10 cellular contexts compared by ENCODE assay signal in genomic region chr17:55742272-55743102, GRCh38. TPM values are rescaled to one million over a fixed set of nuclear protein-coding genes. Genes with fewer than 3 reads are reported as not detected.
A peak's percentile ranks its signal among the peaks of the same experiment; 100 is the strongest.
DNase-seq lines count a peak whose midpoint lies in the region; ATAC-seq, FAIRE-seq and TF ChIP-seq lines count a peak whose summit lies in the region.
"Had no signal": no experiment of that assay in that cellular context is flagged by ENCODE, and none has a peak within 500 bp of the region (broad histone marks: within the 10 kb centered on the region; RNA-seq: fewer than 3 reads in every experiment).

No MANE protein-coding gene starts in this region.

- BruUV-seq in K562 (replicated peaks; lab: Mats Ljungman, UMichigan) = no TSS peak

- no peak overlapping the region for H3K9ac ChIP-seq in K562 (ENCODE audit: insufficient read depth in 1 of 2, low read depth in 2 of 2, low read length in 2 of 2)

- no peaks in the 10 kb centered on the region for H4K20me1 ChIP-seq in K562 (replicated peaks; ENCODE audit: control insufficient read depth, insufficient read depth, low read length)

- POLR2A ChIA-PET in K562 (lab: Yijun Ruan, JAX) = interaction anchor here (0.6 to 1.3 kb wide), 4 partner anchors 9 to 534 kb away, joined by 3 to 4 read pairs (median 4); no protein-coding TSS in a partner anchor

- peak overlapping the region; percentile 56 for H2AFZ ChIP-seq in K562 (ENCODE audit: low read depth, low read length)

- no peaks in the 10 kb centered on the region for H3K9me1 ChIP-seq in K562 (ENCODE audit: control insufficient read depth, insufficient read depth, low read length)

- H3K27me3 ChIP-seq in K562 (ENCODE audit: control insufficient read depth in 2 of 2, insufficient read depth in 2 of 2, low read length in 2 of 2) = no peaks in the 10 kb centered on the region

- TF ChIP-seq POLR2A in K562 (conservative IDR thresholded peaks at IDR 0.05) = no peak

- WGBS in K562 (ENCODE audit: insufficient coverage, low coverage, missing lambda C conversion rate) = 32% methylated on average over 12 of the region's 12 CpGs

- FAIRE-seq in K562 (lab: Jason Lieb, UNC) = no peak

- CTCF ChIA-PET in K562 (lab: Yijun Ruan, JAX; ENCODE audit: low intra/inter-chr PET ratio) = interaction anchor here (0.6 to 0.7 kb wide), 3 partner anchors 28 to 972 kb away, joined by 3 to 4 read pairs (median 3); no protein-coding TSS in a partner anchor

- peaks cover 22 to 25% of the 10 kb centered on the region in 2 experiments for H3K4me1 ChIP-seq in K562 (replicated peaks in 1 of 2; ENCODE audit: control insufficient read depth in 2 of 2, insufficient read depth in 2 of 2, low read length in 2 of 2)

- no peak overlapping the region for H3K27ac ChIP-seq in K562 (ENCODE audit: extremely low read depth, low read depth, low read length)

- in situ Hi-C loops in K562 (cut with MboI) = no loop called here

- intact Hi-C loops in K562 (cut with micrococcal nuclease) (no loop called here), sciatic nerve (cut with DNase I) (no loop called here)

- TF ChIP-seq RAD21 in K562 (CRISPR knock-in tag; conservative IDR thresholded peaks at IDR 0.05 in 1 of 2, IDR thresholded peaks at IDR 0.05 in 1 of 2) = peak; percentile 18 to 53; a peak in 2 of 4 replicates

- H3K4me3 ChIP-seq in K562 = no peak overlapping the region

- H3K4me2 ChIP-seq in K562 (ENCODE audit: insufficient read depth, low read length) = peak overlapping the region; percentile 14; the same call in 1 of the 2 replicates

- H3K79me2 ChIP-seq in K562 (ENCODE audit: control insufficient read depth, insufficient read depth, low read length) = no peaks in the 10 kb centered on the region

- no peak for TF ChIP-seq EP300 in K562 (IDR thresholded peaks at IDR 0.05; ENCODE audit: low read length)

- no peaks in the 10 kb centered on the region for H3K9me3 ChIP-seq in K562 (replicated peaks; ENCODE audit: control insufficient read depth, insufficient read depth, low read depth, low read length)

- DNase-seq in K562 (ENCODE audit: extremely low read depth in 1 of 4, low spot score in 3 of 4) (peak in 1 of 4 experiments; percentile 55), sciatic nerve (ENCODE audit: low spot score) (no peak), NCI-H2081 (lab: John Stamatoyannopoulos, UW) (no peak), GM19238 (ENCODE audit: insufficient read length, low spot score) (no peak), nucleus accumbens (lab: John Stamatoyannopoulos, UW) (no peak)
- DNase-seq: activated naive CD8-positive, alpha-beta T cell treated with anti-CD3 and anti-CD28 coated beads, Interleukin-2, amount 10 ng/mL, durations not matched to agents 7 days and 5 days; NCI-H2171 had no signal

- ATAC-seq in GM18519 (IDR thresholded peaks at IDR 0.05; ENCODE audit: low FRiP score, unreplicated experiment) (peak; percentile 92), GM21526 (IDR thresholded peaks at IDR 0.05; ENCODE audit: low FRiP score, unreplicated experiment) (peak; percentile 94), HG03342 (IDR thresholded peaks at IDR 0.05; ENCODE audit: unreplicated experiment) (peak; percentile 89), K562 (peak; percentile 50), sciatic nerve (no peak)

- H3K36me3 ChIP-seq in K562 (ENCODE audit: control insufficient read depth, insufficient read depth, low read length) = no peaks in the 10 kb centered on the region

- TF ChIP-seq CTCF in K562 (IDR thresholded peaks at IDR 0.05 in 2 of 3, conservative IDR thresholded peaks at IDR 0.05 in 1 of 3; ENCODE audit: insufficient read depth in 2 of 3, low read depth in 1 of 3, low read length in 3 of 3) = peak; percentile 37 to 44 (median 38); a peak in 4 of 6 replicates

TF ChIP-seq in K562, 482 proteins besides CTCF, POLR2A, EP300 and RAD21 (continues in another document):
- TF ChIP-seq BCOR (IDR thresholded peaks at IDR 0.05) (0 out of 2 replicates have a peak, but pooled peaks have one; percentile 10), U2AF2 (optimal IDR thresholded peaks at IDR 0.05; ENCODE audit: low read depth, low read length) (no peak), NONO (IDR thresholded peaks at IDR 0.05; ENCODE audit: low read depth in 2 of 2, low read length in 1 of 2) (no peak), TCF7L2 (IDR thresholded peaks at IDR 0.05; ENCODE audit: low read depth, low read length) (no peak), NBN (IDR thresholded peaks at IDR 0.05; ENCODE audit: low read depth) (0 out of 2 replicates have a peak, but pooled peaks have one; percentile 24), TAL1 (IDR thresholded peaks at IDR 0.05) (no peak), RBM25 (IDR thresholded peaks at IDR 0.05; ENCODE audit: low read depth, low read length, severe bottlenecking) (peak; percentile 17), YY1 (IDR thresholded peaks at IDR 0.05; ENCODE audit: borderline replicate concordance in 1 of 3, control insufficient read depth in 1 of 3, extremely low read depth in 1 of 3, insufficient read depth in 3 of 3, insufficient read length in 1 of 3, insufficient replicate concordance in 2 of 3, low read depth in 1 of 3, low read length in 2 of 3) (no peak), ZZZ3 (IDR thresholded peaks at IDR 0.05) (no peak), ZNF316 (IDR thresholded peaks at IDR 0.05) (peak; percentile 86), ZNF3 (CRISPR knock-in tag; IDR thresholded peaks at IDR 0.05) (no peak), KLF16 (IDR thresholded peaks at IDR 0.05) (no peak)
- TF ChIP-seq, protein P1, sequence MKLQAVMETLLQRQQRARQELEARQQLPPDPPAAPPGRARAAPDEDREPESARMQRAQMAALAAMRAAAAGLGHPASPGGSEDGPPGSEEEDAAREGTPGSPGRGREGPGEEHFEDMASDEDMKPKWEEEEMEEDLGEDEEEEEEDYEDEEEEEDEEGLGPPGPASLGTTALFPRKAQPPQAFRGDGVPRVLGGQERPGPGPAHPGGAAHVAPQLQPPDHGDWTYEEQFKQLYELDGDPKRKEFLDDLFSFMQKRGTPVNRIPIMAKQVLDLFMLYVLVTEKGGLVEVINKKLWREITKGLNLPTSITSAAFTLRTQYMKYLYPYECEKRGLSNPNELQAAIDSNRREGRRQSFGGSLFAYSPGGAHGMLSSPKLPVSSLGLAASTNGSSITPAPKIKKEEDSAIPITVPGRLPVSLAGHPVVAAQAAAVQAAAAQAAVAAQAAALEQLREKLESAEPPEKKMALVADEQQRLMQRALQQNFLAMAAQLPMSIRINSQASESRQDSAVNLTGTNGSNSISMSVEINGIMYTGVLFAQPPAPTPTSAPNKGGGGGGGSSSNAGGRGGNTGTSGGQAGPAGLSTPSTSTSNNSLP (IDR thresholded peaks at IDR 0.05; ENCODE audit: borderline replicate concordance, low read depth, low read length) = no peak

RNA-seq across cellular contexts. Expression of gene PCTP, which starts 8.4 kb away (rescaled TPM):
- 19.4 and 28.2 TPM in 2 replicates for total RNA-seq in K562 (2011; cell fraction: chromatin; rRNA removed; ENCODE audit: low replicate concordance)
- 14.7 and 19.2 TPM in 2 replicates for total RNA-seq in K562 (2011; cell fraction: nucleolus; rRNA removed)
- 24.1 and 28.7 TPM in 2 replicates for total RNA-seq in K562 (2011; cell fraction: nucleoplasm; rRNA removed)
- total RNA-seq in K562 (2014; rRNA removed) (39.8 and 41.2 TPM in 2 replicates), K562 (2014; rRNA removed; fragmentation: Illumina TruSeq; extraction: Trizol) (42.7 and 43.3 TPM in 2 replicates), K562 (2015; rRNA removed; fragmentation: Illumina TruSeq; extraction: Trizol) (48.6 and 48.8 TPM in 2 replicates), K562 (2021) (33.1 and 33.8 TPM in 2 replicates), sciatic nerve (20.3 TPM)
- polyA plus RNA-seq in K562 (2011; rRNA removed) (53.4 and 62.3 TPM in 2 replicates), K562 (2014; fragmentation: Illumina TruSeq; extraction: Trizol) (55.5 and 62.2 TPM in 2 replicates), K562 (2014; fragmentation: Nextera tagmentation; extraction: Ambion mirVana) (10 to 100 TPM; 10.9 to 12.4 TPM), K562 (2014; rRNA removed) (37.4 and 47.1 TPM in 2 replicates)
- 30.1 and 56.9 TPM in 2 replicates for polyA plus RNA-seq in K562 (2011; cell fraction: cytosol; rRNA removed)
- polyA plus RNA-seq in K562 (2011; cell fraction: nucleus; rRNA removed) = 18.4 and 28.6 TPM in 2 replicates
- polyA plus RNA-seq in K562 (2012) = 44.4 and 45.6 TPM in 2 replicates
- polyA minus RNA-seq in K562 (2011; rRNA and poly(A)+ RNA removed) = 53.5 and 54.3 TPM in 2 replicates
- 14.6 and 16.9 TPM in 2 replicates for polyA minus RNA-seq in K562 (2011; cell fraction: cytosol; rRNA and poly(A)+ RNA removed)
- polyA minus RNA-seq in K562 (2011; cell fraction: nucleus; rRNA and poly(A)+ RNA removed) = 15.3 and 29.4 TPM in 2 replicates

RNA-seq across cellular contexts. Expression of gene TMEM100, which starts 19.8 kb away (rescaled TPM):
- not detected in 2 replicates for total RNA-seq in K562 (2011; cell fraction: chromatin; rRNA removed; ENCODE audit: low replicate concordance)
- total RNA-seq in K562 (2011; cell fraction: nucleolus; rRNA removed) = not detected in 2 replicates
- total RNA-seq in K562 (2011; cell fraction: nucleoplasm; rRNA removed) = 1.0 and 1.6 TPM in 2 replicates
- total RNA-seq in K562 (2014; rRNA removed) (0.08 and 0.50 TPM in 2 replicates), K562 (2014; rRNA removed; fragmentation: Illumina TruSeq; extraction: Trizol) (0.16 and 0.22 TPM in 2 replicates), K562 (2015; rRNA removed; fragmentation: Illumina TruSeq; extraction: Trizol) (0.23 and 0.29 TPM in 2 replicates), K562 (2021) (0.20 and 0.34 TPM in 2 replicates), sciatic nerve (13.5 TPM)
- polyA plus RNA-seq in K562 (2011; rRNA removed) (0.14 TPM in 1 of 2 replicates, not detected in the other), K562 (2014; fragmentation: Illumina TruSeq; extraction: Trizol) (0.19 and 0.42 TPM in 2 replicates), K562 (2014; fragmentation: Nextera tagmentation; extraction: Ambion mirVana) (under 1 TPM; 0.13 to 0.18 TPM), K562 (2014; rRNA removed) (0.12 TPM in 1 of 2 replicates, not detected in the other)
- polyA plus RNA-seq in K562 (2011; cell fraction: cytosol; rRNA removed) = not detected in 2 replicates
- 0.25 TPM in 1 of 2 replicates, not detected in the other for polyA plus RNA-seq in K562 (2011; cell fraction: nucleus; rRNA removed)
- 0.40 and 0.76 TPM in 2 replicates for polyA plus RNA-seq in K562 (2012)
- 0.09 TPM in 1 of 2 replicates, not detected in the other for polyA minus RNA-seq in K562 (2011; rRNA and poly(A)+ RNA removed)
- not detected in 2 replicates for polyA minus RNA-seq in K562 (2011; cell fraction: cytosol; rRNA and poly(A)+ RNA removed)
- polyA minus RNA-seq in K562 (2011; cell fraction: nucleus; rRNA and poly(A)+ RNA removed) = 0.56 TPM in 1 of 2 replicates, not detected in the other
- total RNA-seq: activated naive CD8-positive, alpha-beta T cell treated with anti-CD3 and anti-CD28 coated beads, Interleukin-2, amount 10 ng/mL, durations not matched to agents 7 days and 5 days had no signal
